Comparison of ENCODE assay signal across 2 cellular contexts in genomic region chr15:92655178-92655995, GRCh38.
TF ChIP-seq lines count a peak whose summit lies in the region.

Gene FAM174B, minus strand, starts transcription at chr15:92655775.

TF ChIP-seq in WTC11, 78 proteins besides CTCF, POLR2A, EP300 and RAD21 (continued from another document and continues in another):
- TF ChIP-seq ARID4B (CRISPR knock-in tag; IDR thresholded peaks at IDR 0.05; ENCODE audit: borderline replicate concordance), result 0 out of 2 replicates have a peak, but pooled peaks have one; percentile 87
- peak; percentile 75 for TF ChIP-seq USF1 (CRISPR knock-in tag; IDR thresholded peaks at IDR 0.05)
- TF ChIP-seq FOXP4 (CRISPR knock-in tag; IDR thresholded peaks at IDR 0.05), result peak; percentile 69; the same call in 1 of the 2 replicates
- 0 out of 2 replicates have a peak, but pooled peaks have one; percentile 68 for TF ChIP-seq CREB1 (CRISPR knock-in tag; IDR thresholded peaks at IDR 0.05)
- TF ChIP-seq HMGXB4 (CRISPR knock-in tag; IDR thresholded peaks at IDR 0.05), result peak; percentile 34; the same call in 1 of the 2 replicates
- no peak for TF ChIP-seq ZNF425 (CRISPR knock-in tag; conservative IDR thresholded peaks at IDR 0.05)
- TF ChIP-seq E2F5 (CRISPR knock-in tag; IDR thresholded peaks at IDR 0.05), result peak; percentile 73; the same call in 1 of the 2 replicates

TF ChIP-seq in H1, 55 proteins besides CTCF, POLR2A, EP300 and RAD21 (continued from another document):
- TF ChIP-seq E2F6 (IDR thresholded peaks at IDR 0.05) (peak; percentile 99), TAF1 (IDR thresholded peaks at IDR 0.05; ENCODE audit: low read depth, low read length) (0 out of 2 replicates have a peak, but pooled peaks have one; percentile 3), HDAC2 (IDR thresholded peaks at IDR 0.05; ENCODE audit: borderline replicate concordance in 1 of 2, low read depth in 2 of 2, low read length in 2 of 2) (peak in 1 of 2 experiments; percentile 33; a peak in 1 of 4 replicates), KDM4A (IDR thresholded peaks at IDR 0.05; ENCODE audit: low read depth, low read length, severe bottlenecking) (peak; percentile 83), RBBP5 (IDR thresholded peaks at IDR 0.05; ENCODE audit: borderline replicate concordance, low read depth, low read length) (peak; percentile 84; the same call in 1 of the 2 replicates), SIRT6 (IDR thresholded peaks at IDR 0.05; ENCODE audit: low read length) (no peak), SUZ12 (IDR thresholded peaks at IDR 0.05; ENCODE audit: low read length) (peak; percentile 54), CTBP2 (IDR thresholded peaks at IDR 0.05; ENCODE audit: borderline replicate concordance, insufficient read depth, insufficient read length, low read length) (no peak), NRF1 (IDR thresholded peaks at IDR 0.05; ENCODE audit: low read depth, low read length) (no peak), MAX (IDR thresholded peaks at IDR 0.05) (peak; percentile 99)
